ENCODE assay signal across 8 cellular contexts in the genomic region with DNA sequence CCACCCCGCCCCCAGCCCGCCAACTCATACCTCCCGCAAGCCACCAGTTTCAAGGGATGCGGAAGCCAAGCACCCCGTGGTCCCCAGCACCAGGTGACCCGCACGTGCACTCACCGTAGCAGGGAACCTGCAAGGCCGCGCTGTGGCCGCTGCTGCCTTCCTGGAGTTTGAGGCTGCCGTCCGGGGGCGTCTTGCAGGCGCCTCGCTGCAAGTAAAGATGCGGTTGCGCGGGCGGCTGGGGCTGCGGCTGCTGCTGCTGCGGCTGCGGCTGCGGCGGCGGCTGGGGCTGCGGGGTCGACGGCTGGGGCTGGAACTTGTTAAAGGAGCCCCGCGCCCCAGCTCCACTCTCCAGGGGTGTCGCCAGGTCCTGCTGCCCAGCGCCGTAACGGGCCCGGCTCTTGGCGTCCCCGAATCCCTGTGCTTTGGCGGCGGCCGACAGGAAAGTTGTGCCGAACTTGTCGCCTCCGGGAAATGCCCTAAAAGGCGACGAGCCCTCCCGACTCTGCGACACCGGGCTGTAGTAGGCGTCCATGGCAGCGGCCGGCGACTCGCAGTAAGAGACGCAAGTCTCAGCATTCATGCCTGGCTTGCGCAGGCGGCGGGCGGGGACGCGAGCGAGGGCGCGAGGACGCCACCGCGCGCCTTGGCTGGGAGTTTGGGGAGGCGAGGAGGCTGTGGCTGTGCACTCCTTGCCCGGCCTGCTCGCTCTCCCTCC. TPM values are rescaled to one million over a fixed set of nuclear protein-coding genes. Genes with fewer than 3 reads are reported as not detected.
DNase-seq lines count a peak whose midpoint lies in the region; ATAC-seq and TF ChIP-seq lines count a peak whose summit lies in the region.

A gene (minus strand): TSS at position 657 of the 715 bp plus-strand sequence. CDS start 77 bp downstream, at position 580.

- no peaks in the 10 kb centered on the region for H3K36me3 ChIP-seq in tibial nerve

- TF ChIP-seq CTCF in CD14-positive monocyte (IDR thresholded peaks at IDR 0.05) (no peak), tibial nerve (IDR thresholded peaks at IDR 0.05) (no peak)

- H3K4me3 ChIP-seq in tibial nerve: peak within 1 kb of the TSS; percentile 13 to 44 (median 27)

- ATAC-seq in activated naive CD8-positive, alpha-beta T cell treated with anti-CD3 and anti-CD28 coated beads, Interleukin-2, amount 50 U/mL, for 24 hours: no peak
- ATAC-seq in GM21423 (IDR thresholded peaks at IDR 0.05; ENCODE audit: unreplicated experiment): no peak
- no peak for ATAC-seq in GM18511 (IDR thresholded peaks at IDR 0.05; ENCODE audit: unreplicated experiment)

- H3K4me1 ChIP-seq in tibial nerve: peaks cover 0 to 51% (median 19%) of the 10 kb centered on the region in 4 donors

- no peak for TF ChIP-seq POLR2A in tibial nerve (IDR thresholded peaks at IDR 0.05)

- peaks cover 91 to 99% (median 98%) of the 10 kb centered on the region in 3 donors for H3K27me3 Mint-ChIP-seq in CD14-positive monocyte (ENCODE audit: low read depth in 3 of 3)
- H3K27me3 Mint-ChIP-seq in activated naive CD8-positive, alpha-beta T cell treated with anti-CD3 and anti-CD28 coated beads, Interleukin-2, amount 50 U/mL, for 24 hours: peaks cover 91% of the 10 kb centered on the region

- intact Hi-C loops in CD14-positive monocyte (cut with micrococcal nuclease): no loop called here

- peaks cover 24% of the 10 kb centered on the region for H3K4me1 Mint-ChIP-seq in CD14-positive monocyte
- peaks cover 29% of the 10 kb centered on the region for H3K4me1 Mint-ChIP-seq in activated naive CD8-positive, alpha-beta T cell treated with anti-CD3 and anti-CD28 coated beads, Interleukin-2, amount 50 U/mL, for 24 hours

- peaks cover 0 to 97% of the 10 kb centered on the region in 2 donors for H3K27me3 ChIP-seq in tibial nerve

- peaks cover 0 to 23% (median 12%) of the 10 kb centered on the region in 7 donors for H3K9me3 Mint-ChIP-seq in CD14-positive monocyte
- H3K9me3 Mint-ChIP-seq in activated naive CD8-positive, alpha-beta T cell treated with anti-CD3 and anti-CD28 coated beads, Interleukin-2, amount 50 U/mL, for 24 hours: no peaks in the 10 kb centered on the region

- peaks cover 0 to 5% of the 10 kb centered on the region in 2 donors for H3K36me3 Mint-ChIP-seq in CD14-positive monocyte
- H3K36me3 Mint-ChIP-seq in activated naive CD8-positive, alpha-beta T cell treated with anti-CD3 and anti-CD28 coated beads, Interleukin-2, amount 50 U/mL, for 24 hours (ENCODE audit: low read depth): no peaks in the 10 kb centered on the region

- no peak for TF ChIP-seq EP300 in tibial nerve (IDR thresholded peaks at IDR 0.05)

- no peak within 1 kb of the TSS for H3K27ac Mint-ChIP-seq in CD14-positive monocyte
- H3K27ac Mint-ChIP-seq in activated naive CD8-positive, alpha-beta T cell treated with anti-CD3 and anti-CD28 coated beads, Interleukin-2, amount 50 U/mL, for 24 hours: no peak within 1 kb of the TSS

- DNase-seq in CD14-positive monocyte (ENCODE audit: low spot score) (no peak), KBM-7 (peak; percentile 34), left kidney (ENCODE audit: low read depth, low spot score) (peak; percentile 77), tibial nerve (ENCODE audit: low spot score in 2 of 2) (no peak), A172 (ENCODE audit: low spot score) (no peak)
- peak; percentile 27 for DNase-seq in activated naive CD8-positive, alpha-beta T cell treated with anti-CD3 and anti-CD28 coated beads, Interleukin-2, amount 50 U/mL, for 24 hours

- H3K4me3 Mint-ChIP-seq in CD14-positive monocyte: peak within 1 kb of the TSS; percentile 27 to 83
- H3K4me3 Mint-ChIP-seq in activated naive CD8-positive, alpha-beta T cell treated with anti-CD3 and anti-CD28 coated beads, Interleukin-2, amount 50 U/mL, for 24 hours: no peak within 1 kb of the TSS

- in situ Hi-C loops in KBM-7 (cut with MboI; ENCODE audit: low pct_unique_long_range_greater_than_20kb, low sequenced_read_pairs): no loop called here

- WGBS in tibial nerve, 2 donors: 0 to 2% methylated on average over 32 to 49 of the region's 71 CpGs

- no peak within 1 kb of the TSS for H3K27ac ChIP-seq in tibial nerve

- peaks cover 0 to 5% (median 0%) of the 10 kb centered on the region in 4 donors for H3K9me3 ChIP-seq in tibial nerve

RNA-seq across cellular contexts. Expression of the gene that starts here (rescaled TPM):
- not detected for polyA plus RNA-seq in CD14-positive monocyte
- total RNA-seq in tibial nerve: under 1 TPM in 3 of 4 donors, not detected in 1; under 0.01 to 0.30 (median 0.22) TPM
- total RNA-seq in A172 (2014; rRNA removed; shearing (Covaris generic)): 3.8 and 3.9 TPM in 2 replicates

Comparison
In these comparisons a context has a peak if more than half of its experiments do, and no peak if none do; other contexts are left out.
1. DNase-seq: peak in KBM-7 (single experiment), activated naive CD8-positive, alpha-beta T cell treated with anti-CD3 and anti-CD28 coated beads, Interleukin-2, amount 50 U/mL, for 24 hours (single experiment) and left kidney (single experiment); none in CD14-positive monocyte (single experiment), tibial nerve (0 of 2) and A172 (single experiment).